8 cellular contexts compared by ENCODE assay signal in genomic region chr6:109382576-109383437, GRCh38.
A peak's percentile ranks its signal among the peaks of the same experiment; 100 is the strongest.
DNase-seq lines count a peak whose midpoint lies in the region; ATAC-seq and TF ChIP-seq lines count a peak whose summit lies in the region.

No MANE protein-coding gene starts in this region.

- peak overlapping the region; percentile 81 for H3K27ac ChIP-seq in OCI-LY1 (ENCODE audit: low read depth, low read length, poor library complexity, severe bottlenecking)

- peaks cover 40% of the 10 kb centered on the region for H3K79me2 ChIP-seq in OCI-LY1 (ENCODE audit: insufficient read depth, low read length)

- H3K4me1 ChIP-seq in OCI-LY1 (ENCODE audit: insufficient read depth, low read length, severe bottlenecking), result peaks cover 24% of the 10 kb centered on the region

- H3K9me3 ChIP-seq in OCI-LY1 (ENCODE audit: low read length), result no peaks in the 10 kb centered on the region

- no peaks in the 10 kb centered on the region for H3F3A ChIP-seq in OCI-LY1 (ENCODE audit: insufficient read depth, low read length)

- peak overlapping the region; percentile 96 for H3K4me3 ChIP-seq in OCI-LY1 (ENCODE audit: low read depth, low read length, poor library complexity, severe bottlenecking)
- H3K4me3 ChIP-seq in epithelial cell of esophagus (ENCODE audit: low read length), result peak overlapping the region; percentile 63

- ATAC-seq in GM21528 (IDR thresholded peaks at IDR 0.05; ENCODE audit: low FRiP score, unreplicated experiment), result peak; percentile 74

- peak overlapping the region; percentile 25; the same call in 1 of the 2 replicates for H2AFZ ChIP-seq in OCI-LY1 (ENCODE audit: low read length)

- peaks cover 4% of the 10 kb centered on the region for H4K20me1 ChIP-seq in OCI-LY1 (ENCODE audit: insufficient read depth, low read length)

- peak; percentile 91 for DNase-seq in DMS 273 treated with DMSO at 0.1 percent for 48 hours (lab: John Stamatoyannopoulos, UW)
- DNase-seq in HuH-7.5 (ENCODE audit: low spot score), result peak; percentile 86
- DNase-seq in activated T-cell treated with anti-CD3 and anti-CD28 coated beads for 24 hours (ENCODE audit: low read depth), result peak; percentile 89
- DNase-seq in epithelial cell of esophagus (ENCODE audit: low read depth), result peak; percentile 96
- DNase-seq in middle frontal gyrus (ENCODE audit: extremely low spot score, low spot score), result peak; percentile 78
- peak; percentile 78 to 84 for DNase-seq in stimulated activated CD8-positive, alpha-beta memory T cell treated with anti-CD3 and anti-CD28 coated beads, Interleukin-2, amount 100 ng/mL, for 48 hours (ENCODE audit: low read depth in 2 of 2)

- H3K4me2 ChIP-seq in OCI-LY1 (ENCODE audit: low read length), result peak overlapping the region; percentile 94

- peak overlapping the region; percentile 99 for H3K9ac ChIP-seq in OCI-LY1 (ENCODE audit: low read length)

- no peaks in the 10 kb centered on the region for H3K9me2 ChIP-seq in OCI-LY1 (ENCODE audit: low read depth, low read length)

- TF ChIP-seq CTCF in OCI-LY1 (IDR thresholded peaks at IDR 0.05; ENCODE audit: low read length), result peak; percentile 75
- peak; percentile 59 for TF ChIP-seq CTCF in epithelial cell of esophagus (IDR thresholded peaks at IDR 0.05; ENCODE audit: insufficient read depth, low read depth, low read length, missing control alignments)

- no peaks in the 10 kb centered on the region for H3K27me3 ChIP-seq in OCI-LY1 (ENCODE audit: insufficient read depth, low read length)

- H3K36me3 ChIP-seq in OCI-LY1 (ENCODE audit: insufficient read depth, low read length), result peaks cover 23% of the 10 kb centered on the region

Comparison
In these comparisons a context has a peak if more than half of its experiments do, and no peak if none do; other contexts are left out.
1. Peak in every context shown above with its lines: DNase-seq, ATAC-seq, H3K4me3 ChIP-seq and H3K27ac ChIP-seq.